ENCODE assay signal across 16 cellular contexts in genomic region chr2:111235616-111236015, GRCh38.
DNase-seq lines count a peak whose midpoint lies in the region; ATAC-seq and TF ChIP-seq lines count a peak whose summit lies in the region.
"Had no signal": no experiment of that assay in that cellular context is flagged by ENCODE, and none has a peak within 500 bp of the region (broad histone marks: within the 10 kb centered on the region; RNA-seq: fewer than 3 reads in every experiment).

No MANE protein-coding gene starts in this region.

- H3K27ac ChIP-seq in right cardiac atrium (ENCODE audit: low read length) (peak overlapping the region; percentile 72), thyroid gland (peak overlapping the region; percentile 51 to 76 (median 64))
- H3K27ac ChIP-seq: 22Rv1, Peyer's patch had no signal

- peak overlapping the region; percentile 10 for H3K27ac Mint-ChIP-seq in T-helper 1 cell treated with Interleukin-12 subunit alpha and Interleukin-12 subunit beta and Interleukin-4 antibody, amounts not matched to agents 30 μg/mL and 1 μg/mL, for 36 hours
- H3K27ac Mint-ChIP-seq: CD8-positive, alpha-beta T cell had no signal

- no peak for TF ChIP-seq POLR2A in thyroid gland (IDR thresholded peaks at IDR 0.05)

- H3K27me3 Mint-ChIP-seq in T-helper 1 cell treated with Interleukin-12 subunit alpha and Interleukin-12 subunit beta and Interleukin-4 antibody, amounts not matched to agents 30 μg/mL and 1 μg/mL, for 36 hours (ENCODE audit: low read depth): peaks cover 17% of the 10 kb centered on the region

- H3K9me3 ChIP-seq in right cardiac atrium (ENCODE audit: control insufficient read depth, low read length) (no peaks in the 10 kb centered on the region), thyroid gland (no peaks in the 10 kb centered on the region)
- H3K9me3 ChIP-seq: Peyer's patch had no signal

- no peaks in the 10 kb centered on the region for H3K27me3 ChIP-seq in right cardiac atrium (ENCODE audit: control insufficient read depth, insufficient read depth)
- H3K27me3 ChIP-seq in thyroid gland: no peaks in the 10 kb centered on the region
- H3K27me3 ChIP-seq: Peyer's patch had no signal

- no peak for TF ChIP-seq CTCF in thyroid gland (IDR thresholded peaks at IDR 0.05)

- H3K9me3 Mint-ChIP-seq in T-helper 1 cell treated with Interleukin-12 subunit alpha and Interleukin-12 subunit beta and Interleukin-4 antibody, amounts not matched to agents 30 μg/mL and 1 μg/mL, for 36 hours: peaks cover 29% of the 10 kb centered on the region
- H3K9me3 Mint-ChIP-seq: CD8-positive, alpha-beta T cell had no signal

- 70% methylated on average over 5 of the region's 5 CpGs for WGBS in right cardiac atrium
- 58 to 64% methylated on average over 5 of the region's 5 CpGs for WGBS in thyroid gland, 2 donors

- DNase-seq in T-helper 1 cell: no peak
- DNase-seq in right cardiac atrium: no peak
- DNase-seq in thyroid gland: no peak
- DNase-seq in left colon: no peak
- DNase-seq: CD8-positive, alpha-beta T cell; H7; Karpas-422; NCI-H2029; NCI-H2171 treated with DMSO at 0.1 percent for 48 hours; NCI-H510A; Peyer's patch had no signal

- H3K4me1 Mint-ChIP-seq in T-helper 1 cell treated with Interleukin-12 subunit alpha and Interleukin-12 subunit beta and Interleukin-4 antibody, amounts not matched to agents 30 μg/mL and 1 μg/mL, for 36 hours (ENCODE audit: low read depth): peaks cover 35% of the 10 kb centered on the region

- peaks cover 58% of the 10 kb centered on the region for H3K36me3 Mint-ChIP-seq in T-helper 1 cell treated with Interleukin-12 subunit alpha and Interleukin-12 subunit beta and Interleukin-4 antibody, amounts not matched to agents 30 μg/mL and 1 μg/mL, for 36 hours (ENCODE audit: low read depth)
- H3K36me3 Mint-ChIP-seq: CD8-positive, alpha-beta T cell had no signal

- no peaks in the 10 kb centered on the region for H3K36me3 ChIP-seq in thyroid gland
- H3K36me3 ChIP-seq: Peyer's patch had no signal

- H3K4me3 Mint-ChIP-seq in T-helper 1 cell treated with Interleukin-12 subunit alpha and Interleukin-12 subunit beta and Interleukin-4 antibody, amounts not matched to agents 30 μg/mL and 1 μg/mL, for 36 hours: no peak overlapping the region
- H3K4me3 Mint-ChIP-seq: CD8-positive, alpha-beta T cell had no signal

- H3K4me1 ChIP-seq in right cardiac atrium (ENCODE audit: control insufficient read depth, insufficient read depth, low read length): peaks cover 7% of the 10 kb centered on the region
- H3K4me1 ChIP-seq in thyroid gland: peaks cover 18 to 23% of the 10 kb centered on the region in 2 donors
- H3K4me1 ChIP-seq: Peyer's patch had no signal

- ATAC-seq in esophagus mucosa (peak; percentile 3), right cardiac atrium (no peak), GM18858 (IDR thresholded peaks at IDR 0.05; ENCODE audit: unreplicated experiment) (no peak), left colon (no peak), GM21717 (IDR thresholded peaks at IDR 0.05; ENCODE audit: unreplicated experiment) (no peak)
- ATAC-seq: CD8-positive, alpha-beta T cell had no signal

- intact Hi-C loops in right cardiac atrium (cut with DNase I) (no loop called here), thyroid gland (cut with DNase I) (no loop called here), left colon (cut with DNase I, micrococcal nuclease) (no loop called here)

- H3K4me3 ChIP-seq in right cardiac atrium (ENCODE audit: low read length) (no peak overlapping the region), thyroid gland (replicated peaks in 1 of 3) (no peak overlapping the region)
- H3K4me3 ChIP-seq: Peyer's patch had no signal
